Comparison of ENCODE assay signal across 2 cellular contexts in the genomic region with DNA sequence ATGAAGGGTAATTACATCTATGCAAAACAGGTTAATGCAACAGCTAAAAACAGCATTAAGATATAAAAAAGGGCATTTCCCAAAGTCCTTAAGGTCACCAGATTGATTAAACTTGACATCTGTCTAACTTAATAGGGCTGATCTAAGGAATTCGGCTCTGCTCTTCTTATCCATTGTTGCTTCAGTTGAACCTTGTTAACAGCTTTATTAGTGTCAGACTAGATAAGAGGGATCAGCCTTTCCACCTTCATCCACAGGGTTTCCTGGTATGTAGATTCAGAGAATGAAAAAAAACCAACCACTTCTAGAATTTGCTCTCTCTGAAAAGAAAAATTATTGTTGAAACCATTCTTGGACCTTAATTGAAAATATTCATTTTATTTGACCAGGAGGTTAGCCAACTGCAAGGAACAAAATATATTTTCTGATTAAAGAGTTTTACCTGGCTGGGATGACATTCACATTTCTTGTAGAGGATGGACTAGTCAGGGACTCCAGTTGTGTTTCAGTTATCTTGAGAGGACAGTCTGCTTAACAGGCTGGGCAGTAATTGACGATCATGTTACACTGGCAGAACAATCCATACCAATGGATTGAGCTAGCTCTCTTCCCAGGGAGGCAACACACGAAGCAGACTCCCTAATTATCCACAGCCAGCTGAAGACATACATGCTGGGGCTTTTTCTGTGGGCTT.
TF ChIP-seq lines count a peak whose summit lies in the region.

No MANE protein-coding gene starts in this region.

TF ChIP-seq in HEK293T, 16 proteins besides CTCF, POLR2A, EP300 and RAD21 (continued from another document):
- TF ChIP-seq PKNOX1 (IDR thresholded peaks at IDR 0.05), result no peak

TF ChIP-seq in WTC11, 78 proteins besides CTCF, POLR2A, EP300 and RAD21 (continued from another document):
- TF ChIP-seq, protein P1, sequence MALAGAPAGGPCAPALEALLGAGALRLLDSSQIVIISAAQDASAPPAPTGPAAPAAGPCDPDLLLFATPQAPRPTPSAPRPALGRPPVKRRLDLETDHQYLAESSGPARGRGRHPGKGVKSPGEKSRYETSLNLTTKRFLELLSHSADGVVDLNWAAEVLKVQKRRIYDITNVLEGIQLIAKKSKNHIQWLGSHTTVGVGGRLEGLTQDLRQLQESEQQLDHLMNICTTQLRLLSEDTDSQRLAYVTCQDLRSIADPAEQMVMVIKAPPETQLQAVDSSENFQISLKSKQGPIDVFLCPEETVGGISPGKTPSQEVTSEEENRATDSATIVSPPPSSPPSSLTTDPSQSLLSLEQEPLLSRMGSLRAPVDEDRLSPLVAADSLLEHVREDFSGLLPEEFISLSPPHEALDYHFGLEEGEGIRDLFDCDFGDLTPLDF (CRISPR knock-in tag; IDR thresholded peaks at IDR 0.05), result no peak
